ENCODE assay signal across 1 cellular context in the genomic region with DNA sequence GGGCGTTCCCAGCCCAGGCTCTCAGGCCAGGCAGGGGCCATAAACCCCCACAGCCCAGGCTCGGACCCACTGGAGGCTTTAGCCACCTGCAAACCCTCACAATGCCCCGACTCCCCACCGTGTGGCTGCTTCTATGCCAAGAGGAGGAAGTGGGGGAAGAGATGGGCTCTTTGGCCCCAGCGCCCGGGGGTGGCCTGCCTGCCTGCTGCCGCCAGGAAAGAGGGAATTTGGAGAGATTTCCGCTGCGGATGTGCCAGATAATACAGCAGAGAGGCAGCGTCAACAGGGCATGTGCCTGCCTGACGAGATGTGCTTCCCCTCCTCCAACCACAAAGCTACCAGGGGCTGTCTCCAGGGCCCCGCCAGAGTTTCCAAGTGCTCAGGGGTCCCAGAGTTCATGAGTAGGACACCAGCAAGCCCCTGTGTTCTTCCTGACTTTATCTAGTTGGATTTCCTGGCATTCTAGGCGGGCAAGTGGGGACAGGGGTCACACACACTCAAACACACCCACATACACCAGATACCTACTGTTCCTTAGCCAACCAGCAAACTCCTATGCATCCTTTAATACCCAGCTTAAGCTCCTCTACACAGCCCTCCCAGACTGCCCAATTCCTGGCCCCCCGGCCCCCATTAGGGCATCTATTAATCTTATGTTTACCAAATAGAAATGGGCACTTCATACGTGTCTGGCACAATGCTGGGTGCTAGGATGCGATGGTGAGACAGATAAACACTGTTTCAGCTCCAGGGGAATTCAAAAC.
TF ChIP-seq lines count a peak whose summit lies in the region.

No MANE protein-coding gene starts in this region.

TF ChIP-seq in endothelial cell of umbilical vein, 7 proteins besides CTCF, POLR2A, EP300 and RAD21 (continued from another document):
- TF ChIP-seq, protein P1, sequence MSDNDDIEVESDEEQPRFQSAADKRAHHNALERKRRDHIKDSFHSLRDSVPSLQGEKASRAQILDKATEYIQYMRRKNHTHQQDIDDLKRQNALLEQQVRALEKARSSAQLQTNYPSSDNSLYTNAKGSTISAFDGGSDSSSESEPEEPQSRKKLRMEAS (IDR thresholded peaks at IDR 0.05; ENCODE audit: insufficient read depth, insufficient read length): peak; percentile 57
- TF ChIP-seq MYC (IDR thresholded peaks at IDR 0.05; ENCODE audit: low read depth, low read length) (peak; percentile 95), POLR2AphosphoS5 (IDR thresholded peaks at IDR 0.05; ENCODE audit: insufficient read depth, low read depth, low read length) (peak; percentile 92), FOS (IDR thresholded peaks at IDR 0.05; ENCODE audit: borderline replicate concordance, insufficient read depth, low read length) (no peak), GATA2 (IDR thresholded peaks at IDR 0.05; ENCODE audit: insufficient read depth, insufficient read length, low read depth, low read length) (peak; percentile 70), EZH2 (IDR thresholded peaks at IDR 0.05; ENCODE audit: borderline replicate concordance, low read depth, low read length, severe bottlenecking) (no peak)
